21 cellular contexts compared by ENCODE assay signal in genomic region chr3:155730843-155731242, GRCh38.
"Had no signal": no experiment of that assay in that cellular context is flagged by ENCODE, and none has a peak within 500 bp of the region (broad histone marks: within the 10 kb centered on the region; RNA-seq: fewer than 3 reads in every experiment).

No MANE protein-coding gene starts in this region.

- ATAC-seq: gastrocnemius medialis; natural killer cell treated with Interleukin-12 subunit alpha and Interleukin-12 subunit beta and Interleukin-15 and Interleukin-18, amount 100 ng/mL, for 72 hours; stimulated activated naive B cell treated with anti-CD40 and anti-IgM and Interleukin-4, amounts not matched to agents 10 μg/mL and 1 μg/mL and 100 μg/mL, for 72 hours had no signal

- H3K4me3 ChIP-seq: colonic mucosa, esophagus muscularis mucosa, gastrocnemius medialis, left ventricle myocardium inferior, ovary, prostate gland had no signal

- H3K9me3 ChIP-seq: colonic mucosa, esophagus muscularis mucosa, gastrocnemius medialis, left ventricle myocardium inferior, neutrophil, ovary, prostate gland had no signal

- DNase-seq: activated CD4-positive, alpha-beta T cell treated with anti-CD3 and anti-CD28 coated beads, Interleukin-2, amount 50 U/mL, for 48 hours; activated CD8-positive, alpha-beta memory T cell treated with anti-CD3 and anti-CD28 coated beads, Interleukin-2, amount 50 U/mL, for 48 hours; activated naive CD4-positive, alpha-beta T cell treated with Interleukin-2 at 50 U/mL for 16 hours; activated naive CD8-positive, alpha-beta T cell treated with anti-CD3 and anti-CD28 coated beads for 36 hours; activated T-cell treated with anti-CD3 and anti-CD28 coated beads, Interleukin-2, amount 50 U/mL, for 48 hours; colonic mucosa; gastrocnemius medialis; hypothalamus; left ventricle myocardium inferior; ovary; stimulated activated CD4-positive, alpha-beta T cell treated with anti-CD3 and anti-CD28 coated beads, Interleukin-2, amount 100 ng/mL, for 48 hours; stimulated activated CD8-positive, alpha-beta memory T cell treated with anti-CD3 and anti-CD28 coated beads, Interleukin-4, amount 100 ng/mL, for 48 hours; stimulated activated naive B cell treated with anti-CD40 and anti-IgM and Interleukin-4, amounts not matched to agents 10 μg/mL and 1 μg/mL and 100 μg/mL, for 72 hours; T-helper 2 cell; trophoblast cell; WERI-Rb-1 had no signal

- H3K36me3 ChIP-seq: colonic mucosa, esophagus muscularis mucosa, gastrocnemius medialis, left ventricle myocardium inferior, neutrophil, ovary, prostate gland, WERI-Rb-1 had no signal

- FAIRE-seq: astrocyte had no signal

- H3K27me3 ChIP-seq: colonic mucosa, gastrocnemius medialis, neutrophil, ovary had no signal

- H3K27ac ChIP-seq: colonic mucosa, esophagus muscularis mucosa, gastrocnemius medialis, left ventricle myocardium inferior, neutrophil, ovary, prostate gland, WERI-Rb-1 had no signal

- H3K4me1 ChIP-seq: colonic mucosa, esophagus muscularis mucosa, gastrocnemius medialis, left ventricle myocardium inferior, prostate gland had no signal
